19 cellular contexts compared by ENCODE assay signal in the genomic region with DNA sequence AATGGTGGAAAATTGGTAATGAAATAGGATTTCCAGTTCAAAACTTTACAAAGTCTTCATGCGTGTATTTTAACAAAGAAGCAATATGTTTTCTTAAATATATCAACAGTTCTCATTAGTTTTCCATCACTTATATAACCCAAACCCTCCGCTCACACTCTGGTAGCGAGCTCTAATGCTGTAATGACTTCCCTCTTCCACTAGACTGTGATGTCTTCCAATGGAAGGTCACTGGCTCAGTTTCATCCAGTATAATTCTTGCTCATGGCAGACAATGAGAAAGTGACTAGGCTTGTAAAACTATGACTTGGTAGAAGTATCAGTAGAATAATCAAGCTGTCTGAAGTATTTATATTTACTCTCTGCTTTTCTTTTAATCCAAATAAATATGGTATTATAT. TPM values are rescaled to one million over a fixed set of nuclear protein-coding genes. Genes with fewer than 3 reads are reported as not detected.
DNase-seq lines count a peak whose midpoint lies in the region; FAIRE-seq and TF ChIP-seq lines count a peak whose summit lies in the region.
"Had no signal": no experiment of that assay in that cellular context is flagged by ENCODE, and none has a peak within 500 bp of the region (broad histone marks: within the 10 kb centered on the region; RNA-seq: fewer than 3 reads in every experiment).

No MANE protein-coding gene starts in this region.

- no peak overlapping the region for H3K4me2 ChIP-seq in H1 (ENCODE audit: insufficient read depth in 1 of 2, low read depth in 2 of 2, low read length in 2 of 2)

- no peaks in the 10 kb centered on the region for H3K36me3 ChIP-seq in breast epithelium
- H3K36me3 ChIP-seq in H1 (ENCODE audit: control insufficient read depth in 2 of 4, insufficient read depth in 4 of 4, low read length in 3 of 4) = no peaks in the 10 kb centered on the region; a peak in 2 of 8 replicates
- no peaks in the 10 kb centered on the region for H3K36me3 ChIP-seq in testis (ENCODE audit: low read depth, missing control alignments)
- H3K36me3 ChIP-seq: sigmoid colon had no signal

- DNase-seq in MCF 10A (ENCODE audit: unreplicated experiment) = peak; percentile 18
- DNase-seq in breast epithelium (ENCODE audit: low spot score in 2 of 2) = no peak
- peak; percentile 19 for DNase-seq in NB4 (ENCODE audit: low read depth)
- DNase-seq in H1 (ENCODE audit: low read depth in 1 of 2, low spot score in 2 of 2) = no peak
- DNase-seq in ureter (ENCODE audit: low spot score) = no peak
- DNase-seq in testis = no peak
- no peak for DNase-seq in stimulated activated naive CD4-positive, alpha-beta T cell treated with Interleukin-2 at 50 U/mL for 16 hours (lab: John Stamatoyannopoulos, UW)
- DNase-seq in HK-2 (ENCODE audit: unreplicated experiment) = no peak
- DNase-seq: activated CD4-positive, alpha-beta T cell treated with anti-CD3 and anti-CD28 coated beads, Interleukin-2, amount 50 U/mL, for 48 hours; islet precursor cell; NCI-H1436 treated with DMSO at 0.1 percent for 48 hours; NCI-H524 treated with DMSO at 0.1 percent for 48 hours; SHP77; sigmoid colon; stimulated activated CD4-positive, alpha-beta T cell treated with anti-CD3 and anti-CD28 coated beads, Interleukin-2, amount 100 ng/mL, for 48 hours had no signal

- TF ChIP-seq EP300 in H1 (IDR thresholded peaks at IDR 0.05; ENCODE audit: borderline replicate concordance in 1 of 2, low read depth in 2 of 2, low read length in 2 of 2) = no peak

- H3K23me2 ChIP-seq in H1 (ENCODE audit: low read depth, low read length) = no peaks in the 10 kb centered on the region

- H4K5ac ChIP-seq in H1 (ENCODE audit: insufficient read length, low read depth, low read length) = no peak overlapping the region

- no peaks in the 10 kb centered on the region for H3K27me3 Mint-ChIP-seq in MCF 10A (ENCODE audit: insufficient read depth, unreplicated experiment)
- H3K27me3 Mint-ChIP-seq: central memory CD8-positive, alpha-beta T cell had no signal

- H3K4me1 ChIP-seq in breast epithelium (no peaks in the 10 kb centered on the region), H1 (replicated peaks in 1 of 4; ENCODE audit: control insufficient read depth in 3 of 4, insufficient read depth in 4 of 4, low read length in 3 of 4) (no peaks in the 10 kb centered on the region), testis (no peaks in the 10 kb centered on the region)
- H3K4me1 ChIP-seq: sigmoid colon had no signal

- H3K14ac ChIP-seq in H1 (ENCODE audit: insufficient read length) = no peak overlapping the region

- H3K4me3 ChIP-seq in breast epithelium = no peak overlapping the region
- no peak overlapping the region for H3K4me3 ChIP-seq in NB4 (ENCODE audit: low read depth, low read length)
- no peak overlapping the region for H3K4me3 ChIP-seq in H1 (ENCODE audit: extremely low read depth in 1 of 4, insufficient read depth in 2 of 4, low read depth in 3 of 4, low read length in 4 of 4)
- H3K4me3 ChIP-seq in testis = no peak overlapping the region
- H3K4me3 ChIP-seq: sigmoid colon had no signal

- H2BK120ac ChIP-seq in H1 (replicated peaks; ENCODE audit: low read depth, low read length) = no peak overlapping the region

- no peak overlapping the region for H3K18ac ChIP-seq in H1 (ENCODE audit: extremely low read depth, low read length)

- intact Hi-C loops in MCF 10A (cut with micrococcal nuclease) = no loop called here
- intact Hi-C loops in breast epithelium (cut with DNase I; ENCODE audit: low total_unique reads) = no loop called here
- intact Hi-C loops in testis (cut with DNase I; ENCODE audit: low total_unique reads) = no loop called here

- H3K79me1 ChIP-seq in H1 (ENCODE audit: low read depth, low read length) = no peaks in the 10 kb centered on the region

- no peak overlapping the region for H3K23ac ChIP-seq in H1 (ENCODE audit: insufficient read length)

- no peak overlapping the region for H2BK12ac ChIP-seq in H1 (ENCODE audit: low read depth, low read length)

- no peak overlapping the region for H2BK5ac ChIP-seq in H1 (ENCODE audit: low read depth, low read length)

- H3K27ac ChIP-seq in breast epithelium = no peak overlapping the region
- H3K27ac ChIP-seq in H1 (ENCODE audit: low read depth, low read length) = no peak overlapping the region
- H3K27ac ChIP-seq in testis = no peak overlapping the region
- H3K27ac ChIP-seq: sigmoid colon had no signal

- H4K8ac ChIP-seq in H1 (ENCODE audit: extremely low read depth, insufficient read depth, low read length) = no peak overlapping the region

- peak; percentile 19 for FAIRE-seq in H1 (lab: Jason Lieb, UNC)
- FAIRE-seq: D721Med, TTC549 had no signal

- H4K20me1 ChIP-seq in H1 (replicated peaks in 1 of 2; ENCODE audit: control insufficient read depth in 1 of 2, insufficient read depth in 2 of 2, low read length in 2 of 2) = no peaks in the 10 kb centered on the region

- 87% methylated on average over 3 of the region's 3 CpGs; no CpG with 5 or more reads in 1 of the 2 experiments for WGBS in H1 (ENCODE audit: extremely low coverage in 1 of 2, insufficient coverage in 1 of 2, insufficient read length in 1 of 2, insufficient replicate concordance in 2 of 2, low coverage in 1 of 2, low lambda C conversion rate in 2 of 2, missing lambda C conversion rate in 1 of 2), 2 experiments
- WGBS in testis, 2 donors = 92 to 97% methylated on average over 3 of the region's 3 CpGs

- BruUV-seq in MCF 10A (replicated peaks; lab: Mats Ljungman, UMichigan) = no TSS peak

- POLR2A ChIA-PET in MCF 10A (lab: Yijun Ruan, JAX) = interaction anchor here (0.5 to 1.3 kb wide), 4 partner anchors 9 to 71 kb away, joined by 3 to 4 read pairs (median 4); partner anchors contain the start of gene NETO2
- POLR2A ChIA-PET in H1 (lab: Charles Lee; ENCODE audit: partially characterized antibody) = interaction anchor here (0.8 kb wide), 1 partner anchor 73 kb away, joined by 3 read pairs; no protein-coding TSS in a partner anchor

- TF ChIP-seq CTCF in MCF 10A (IDR thresholded peaks at IDR 0.05; ENCODE audit: unreplicated experiment) (no peak), breast epithelium (IDR thresholded peaks at IDR 0.05) (no peak), NB4 (IDR thresholded peaks at IDR 0.05; ENCODE audit: low read depth, low read length) (peak; percentile 12), H1 (IDR thresholded peaks at IDR 0.05; ENCODE audit: control extremely low read depth in 1 of 3, insufficient read depth in 1 of 3, low read depth in 1 of 3, low read length in 3 of 3) (peak in 2 of 3 experiments; percentile 32 to 50; a peak in 2 of 4 replicates), testis (IDR thresholded peaks at IDR 0.05) (no peak)

- H3K4me3 Mint-ChIP-seq in MCF 10A (ENCODE audit: unreplicated experiment) = no peak overlapping the region
- H3K4me3 Mint-ChIP-seq: activated T-helper 1 cell treated with anti-CD3 and anti-CD28 coated beads, Interleukin-12 subunit alpha, Interleukin-12 subunit beta, Interleukin-2, Interleukin-4 antibody, amounts not matched to agents 30 ng/mL and 10 ng/mL and 1 ng/mL, durations not matched to agents 14 hours and 24 hours and 36 hours; central memory CD8-positive, alpha-beta T cell had no signal

- no peaks in the 10 kb centered on the region for H3K9me3 Mint-ChIP-seq in MCF 10A (ENCODE audit: unreplicated experiment)
- H3K9me3 Mint-ChIP-seq: activated T-helper 1 cell treated with anti-CD3 and anti-CD28 coated beads, Interleukin-12 subunit alpha, Interleukin-12 subunit beta, Interleukin-2, Interleukin-4 antibody, amounts not matched to agents 30 ng/mL and 10 ng/mL and 1 ng/mL, durations not matched to agents 14 hours and 24 hours and 36 hours; central memory CD8-positive, alpha-beta T cell had no signal

- H3K36me3 Mint-ChIP-seq in MCF 10A (ENCODE audit: insufficient read depth, unreplicated experiment) = peaks cover 45% of the 10 kb centered on the region

- H2AFZ ChIP-seq in H1 (ENCODE audit: low read length) = no peak overlapping the region

- H3K56ac ChIP-seq in H1 (replicated peaks; ENCODE audit: insufficient read length, low read depth, low read length) = no peak overlapping the region

- TF ChIP-seq RAD21 in H1 (IDR thresholded peaks at IDR 0.05 in 1 of 2, conservative IDR thresholded peaks at IDR 0.05 in 1 of 2; ENCODE audit: low read depth in 2 of 2, low read length in 2 of 2) = peak; percentile 61 to 67

- H3K27me3 ChIP-seq in breast epithelium (no peaks in the 10 kb centered on the region), H1 (replicated peaks in 1 of 4; ENCODE audit: control insufficient read depth in 3 of 4, extremely low read depth in 1 of 4, insufficient read depth in 3 of 4, low read length in 3 of 4) (no peaks in the 10 kb centered on the region), testis (no peaks in the 10 kb centered on the region)
- H3K27me3 ChIP-seq: sigmoid colon had no signal

- H3K4me1 Mint-ChIP-seq in MCF 10A (ENCODE audit: insufficient read depth, unreplicated experiment) = no peaks in the 10 kb centered on the region
- H3K4me1 Mint-ChIP-seq: central memory CD8-positive, alpha-beta T cell had no signal

- H2BK15ac ChIP-seq in H1 (ENCODE audit: low read length) = no peak overlapping the region

- TF ChIP-seq POLR2A in breast epithelium (IDR thresholded peaks at IDR 0.05) (no peak), NB4 (IDR thresholded peaks at IDR 0.05; ENCODE audit: extremely low read depth, insufficient read length) (no peak), H1 (IDR thresholded peaks at IDR 0.05; ENCODE audit: control extremely low read depth in 1 of 2, low read depth in 2 of 2, low read length in 2 of 2) (no peak), testis (IDR thresholded peaks at IDR 0.05) (no peak)

- H3K4ac ChIP-seq in H1 (replicated peaks; ENCODE audit: insufficient read length, low read depth, low read length) = no peak overlapping the region

- CTCF ChIA-PET in MCF 10A (lab: Yijun Ruan, JAX) = interaction anchor here (0.8 to 1.5 kb wide), 3 partner anchors 30 to 1054 kb away, joined by 3 to 6 read pairs (median 4); no protein-coding TSS in a partner anchor
- CTCF ChIA-PET in H1 (lab: Charles Lee; ENCODE audit: partially characterized antibody) = interaction anchor here (0.6 to 2.0 kb wide), 17 partner anchors 9 to 171 kb away, joined by 3 to 11 read pairs (median 3); partner anchors contain the start of gene NETO2

- no peak overlapping the region for H3K27ac Mint-ChIP-seq in MCF 10A (ENCODE audit: low read depth, unreplicated experiment)
- H3K27ac Mint-ChIP-seq: activated T-helper 1 cell treated with anti-CD3 and anti-CD28 coated beads, Interleukin-12 subunit alpha, Interleukin-12 subunit beta, Interleukin-2, Interleukin-4 antibody, amounts not matched to agents 30 ng/mL and 10 ng/mL and 1 ng/mL, durations not matched to agents 14 hours and 24 hours and 36 hours had no signal

- H3K9me3 ChIP-seq in breast epithelium (no peaks in the 10 kb centered on the region), H1 (ENCODE audit: insufficient read depth in 2 of 2, low read depth in 1 of 2, low read length in 1 of 2) (no peaks in the 10 kb centered on the region), testis (no peaks in the 10 kb centered on the region)
- H3K9me3 ChIP-seq: sigmoid colon had no signal

- no peak overlapping the region for H2AK5ac ChIP-seq in H1 (ENCODE audit: low read depth, low read length)

- H3K9ac ChIP-seq in H1 (replicated peaks in 1 of 4; ENCODE audit: extremely low read depth in 1 of 4, low read depth in 3 of 4, low read length in 3 of 4) = no peak overlapping the region

- H2BK20ac ChIP-seq in H1 (ENCODE audit: low read length) = no peak overlapping the region

- no peaks in the 10 kb centered on the region for H3K79me2 ChIP-seq in H1 (ENCODE audit: control insufficient read depth in 1 of 2, insufficient read depth in 2 of 2, low read length in 2 of 2)

- H4K91ac ChIP-seq in H1 (replicated peaks; ENCODE audit: insufficient read length, low read length) = no peak overlapping the region

RNA-seq across cellular contexts. Expression of gene NETO2, which starts 32.8 kb away (rescaled TPM):
- total RNA-seq in MCF 10A (2022) (37.1 and 40.8 TPM in 2 replicates), breast epithelium (10 to 100 TPM in 1 of 3 donors, 1 to 10 TPM in 2; 1.4 to 16.7 (median 5.9) TPM), ureter (5.3 TPM), testis (10 to 100 TPM; 23.5 to 24.2 TPM)
- 8.0 and 12.5 TPM in 2 replicates for total RNA-seq in H1 (2021; fragmentation: NEBNext Ultra II Directional; extraction: Animal tissue kit (Norgen Biotek cat#: 25700))
- polyA plus RNA-seq in H1 (2011; rRNA removed) (6.0 and 9.4 TPM in 2 replicates), testis (ENCODE audit: insufficient read depth, low read depth, low replicate concordance) (12.3 TPM)
- polyA plus RNA-seq in H1 (2011; cell fraction: cytosol; rRNA removed) = 8.6 TPM
- polyA plus RNA-seq in H1 (2011; cell fraction: nucleus; rRNA removed) = 10.4 TPM
- polyA plus RNA-seq in H1 (2012, experiment 1 of 2) = 8.7 to 10.9 TPM (median 9.5 TPM) in 4 replicates
- polyA plus RNA-seq in H1 (2012, experiment 2 of 2) = 2.5 TPM
- 23.8 TPM for polyA plus RNA-seq in H1 (2013, experiment 1 of 2)
- polyA plus RNA-seq in H1 (2013, experiment 2 of 2) = 25.6 TPM
- polyA minus RNA-seq in H1 (2011; rRNA and poly(A)+ RNA removed) = 10.4 and 17.7 TPM in 2 replicates
- polyA minus RNA-seq in H1 (2011; cell fraction: cytosol; rRNA and poly(A)+ RNA removed) = 3.5 TPM
- polyA minus RNA-seq in H1 (2011; cell fraction: nucleus; rRNA and poly(A)+ RNA removed) = 5.8 TPM

Comparison
In these comparisons a context has a peak if more than half of its experiments do, and no peak if none do; other contexts are left out.
1. DNase-seq: peak in MCF 10A (single experiment) and NB4 (single experiment); none in breast epithelium (0 of 2), H1 (0 of 2), ureter (single experiment), testis (single experiment), stimulated activated naive CD4-positive, alpha-beta T cell treated with Interleukin-2 at 50 U/mL for 16 hours (single experiment) and HK-2 (single experiment).
2. CTCF ChIP-seq: peak in NB4 (single experiment) and H1 (2 of 3); none in MCF 10A (single experiment), breast epithelium (0 of 3) and testis (0 of 3).